ENCODE assay signal across 29 cellular contexts in genomic region chr2:20434588-20435294, GRCh38. TPM values are rescaled to one million over a fixed set of nuclear protein-coding genes. Genes with fewer than 3 reads are reported as not detected.
A peak's percentile ranks its signal among the peaks of the same experiment; 100 is the strongest.
DNase-seq lines count a peak whose midpoint lies in the region; ATAC-seq, FAIRE-seq and TF ChIP-seq lines count a peak whose summit lies in the region.
"Had no signal": no experiment of that assay in that cellular context is flagged by ENCODE, and none has a peak within 500 bp of the region (broad histone marks: within the 10 kb centered on the region; RNA-seq: fewer than 3 reads in every experiment).

No MANE protein-coding gene starts in this region.

- no peaks in the 10 kb centered on the region for H3K4me1 Mint-ChIP-seq in activated naive CD4-positive, alpha-beta T cell treated with anti-CD3 and anti-CD28 coated beads, Interleukin-2, amount 50 U/mL, for 24 hours
- H3K4me1 Mint-ChIP-seq: T-cell had no signal

- peaks cover 2% of the 10 kb centered on the region for H3K36me3 Mint-ChIP-seq in activated naive CD4-positive, alpha-beta T cell treated with anti-CD3 and anti-CD28 coated beads, Interleukin-2, amount 50 U/mL, for 24 hours
- H3K36me3 Mint-ChIP-seq: brain; naive thymus-derived CD4-positive, alpha-beta T cell; T-cell had no signal

- no peak overlapping the region for H3K4me3 Mint-ChIP-seq in activated naive CD4-positive, alpha-beta T cell treated with anti-CD3 and anti-CD28 coated beads, Interleukin-2, amount 50 U/mL, for 24 hours
- H3K4me3 Mint-ChIP-seq: activated CD4-positive, alpha-beta memory T cell treated with anti-CD3 and anti-CD28 coated beads, Interleukin-2, amount 10 ng/mL, durations not matched to agents 7 days and 5 days; brain; CD14-positive monocyte; IgD-negative memory B cell; naive thymus-derived CD4-positive, alpha-beta T cell; T-cell had no signal

- no peaks in the 10 kb centered on the region for H3K9me3 Mint-ChIP-seq in activated naive CD4-positive, alpha-beta T cell treated with anti-CD3 and anti-CD28 coated beads, Interleukin-2, amount 50 U/mL, for 24 hours
- H3K9me3 Mint-ChIP-seq: activated CD4-positive, alpha-beta memory T cell treated with anti-CD3 and anti-CD28 coated beads, Interleukin-2, amount 10 ng/mL, durations not matched to agents 7 days and 5 days; brain; T-cell had no signal

- FAIRE-seq in HepG2 (lab: Jason Lieb, UNC): no peak
- FAIRE-seq: D721Med, frontal cortex, G401.6, small intestine had no signal

- no peak for TF ChIP-seq RAD21 in HepG2 (CRISPR knock-in tag; IDR thresholded peaks at IDR 0.05)

- H3K79me2 ChIP-seq in HepG2 (ENCODE audit: insufficient read depth, low read length): no peaks in the 10 kb centered on the region

- no peak for TF ChIP-seq CTCF in HepG2 (CRISPR knock-in tag; IDR thresholded peaks at IDR 0.05)

- no TSS peak for BruUV-seq in HepG2 (replicated peaks; lab: Mats Ljungman, UMichigan)

- in situ Hi-C loops in HepG2 (cut with HindIII; ENCODE audit: extremely low pct_ligation_motif_present, low pct_unique_long_range_greater_than_20kb): no loop called here

- H3K4me1 ChIP-seq in HepG2 (ENCODE audit: insufficient read depth, low read length): peaks cover 87% of the 10 kb centered on the region

- CTCF ChIA-PET in HepG2 (lab: Yijun Ruan, JAX; ENCODE audit: low intra/inter-chr PET ratio, low total read pairs): no interaction called here

- H4K20me1 ChIP-seq in HepG2 (ENCODE audit: insufficient read depth, low read length): no peaks in the 10 kb centered on the region

- no peaks in the 10 kb centered on the region for H3K9me3 ChIP-seq in HepG2 (ENCODE audit: low read length)
- H3K9me3 ChIP-seq: adrenal gland, esophagus squamous epithelium, SJCRH30, vagina had no signal

- WGBS in HepG2 (ENCODE audit: low lambda C conversion rate): 19% methylated on average over 8 of the region's 8 CpGs

- no peaks in the 10 kb centered on the region for H3K36me3 ChIP-seq in HepG2 (replicated peaks in 1 of 2; ENCODE audit: control insufficient read depth in 1 of 2, insufficient read depth in 2 of 2, low read length in 2 of 2)
- H3K36me3 ChIP-seq: adrenal gland, esophagus squamous epithelium, SJCRH30, vagina had no signal

- H3K27ac ChIP-seq in HepG2 (ENCODE audit: extremely low read length, insufficient read depth, low read length): no peak overlapping the region
- H3K27ac ChIP-seq: adrenal gland, SJCRH30, vagina had no signal

- POLR2A ChIA-PET in HepG2 (lab: Yijun Ruan, JAX): interaction anchor here (1.0 to 6.5 kb wide), 2 partner anchors 14 to 18 kb away, joined by 3 to 185 read pairs; partner anchors contain the start of gene RHOB

- H3K4me3 ChIP-seq in HepG2 (replicated peaks in 1 of 3; ENCODE audit: insufficient read depth in 1 of 3, low read depth in 2 of 3, low read length in 3 of 3): no peak overlapping the region
- H3K4me3 ChIP-seq: adrenal gland, esophagus squamous epithelium, SJCRH30, vagina had no signal

- peaks cover 6% of the 10 kb centered on the region for H3K27me3 Mint-ChIP-seq in activated naive CD4-positive, alpha-beta T cell treated with anti-CD3 and anti-CD28 coated beads, Interleukin-2, amount 50 U/mL, for 24 hours

- intact Hi-C loops in HepG2 (cut with micrococcal nuclease; ENCODE audit: unreplicated experiment): no loop called here

- H3K27ac Mint-ChIP-seq in activated naive CD4-positive, alpha-beta T cell treated with anti-CD3 and anti-CD28 coated beads, Interleukin-2, amount 50 U/mL, for 24 hours: peak overlapping the region; percentile 76
- H3K27ac Mint-ChIP-seq: activated CD4-positive, alpha-beta memory T cell treated with anti-CD3 and anti-CD28 coated beads, Interleukin-2, amount 10 ng/mL, durations not matched to agents 7 days and 5 days; brain; naive thymus-derived CD4-positive, alpha-beta T cell; T-cell had no signal

- no peak for TF ChIP-seq POLR2A in HepG2 (IDR thresholded peaks at IDR 0.05; ENCODE audit: insufficient read depth in 1 of 2, low read depth in 2 of 2, low read length in 2 of 2)

- H2AFZ ChIP-seq in HepG2 (ENCODE audit: low read length): peak overlapping the region; percentile 56

- peaks cover 0 to 6% of the 10 kb centered on the region in 2 experiments; a peak in 1 of 5 replicates for H3K27me3 ChIP-seq in HepG2 (ENCODE audit: control insufficient read depth in 1 of 2, insufficient read depth in 2 of 2, low read length in 2 of 2)
- H3K27me3 ChIP-seq: adrenal gland, esophagus squamous epithelium, SJCRH30, vagina had no signal

- DNase-seq in activated naive CD4-positive, alpha-beta T cell treated with anti-CD3 and anti-CD28 coated beads, Interleukin-2, amount 50 U/mL, for 16 hours: no peak
- DNase-seq in NCI-H774 (lab: John Stamatoyannopoulos, UW) (peak; percentile 75), HepG2 (ENCODE audit: low spot score) (no peak), AML-193 (lab: John Stamatoyannopoulos, UW) (no peak)
- DNase-seq in stimulated activated naive CD4-positive, alpha-beta T cell (lab: John Stamatoyannopoulos, UW): no peak
- DNase-seq: activated CD4-positive, alpha-beta memory T cell treated with anti-CD3 and anti-CD28 coated beads, Interleukin-2, amount 10 ng/mL, durations not matched to agents 7 days and 5 days; activated gamma-delta T cell treated with Interleukin-2 at 50 U/mL for 16 hours; esophagus squamous epithelium; naive thymus-derived CD4-positive, alpha-beta T cell; NCI-H1436; NCI-H446; small intestine; stimulated activated CD4-positive, alpha-beta T cell treated with anti-CD3 and anti-CD28 coated beads, Interleukin-2, amount 100 ng/mL, for 24 hours had no signal

- peak overlapping the region; percentile 41 for H3K4me2 ChIP-seq in HepG2 (ENCODE audit: low read depth, low read length)

- H3K9ac ChIP-seq in HepG2 (ENCODE audit: insufficient read depth, low read depth, low read length): no peak overlapping the region

- ATAC-seq in HepG2 (no peak), HG02852 (IDR thresholded peaks at IDR 0.05; ENCODE audit: unreplicated experiment) (no peak), GM19035 (IDR thresholded peaks at IDR 0.05; ENCODE audit: unreplicated experiment) (no peak)
- ATAC-seq: activated CD4-positive, CD25-positive, alpha-beta regulatory T cell treated with anti-CD3 and anti-CD28 coated beads, Interleukin-2, amount 50 U/mL, for 24 hours; left lobe of liver; naive thymus-derived CD4-positive, alpha-beta T cell; Panc1; T-cell had no signal

- TF ChIP-seq EP300 in HepG2 (IDR thresholded peaks at IDR 0.05; ENCODE audit: low read depth in 2 of 2, low read length in 2 of 2) (no peak), HepG2 (CRISPR knock-in tag; IDR thresholded peaks at IDR 0.05; ENCODE audit: borderline replicate concordance) (no peak)

TF ChIP-seq in HepG2, 621 proteins besides CTCF, POLR2A, EP300 and RAD21 (continues in another document):
- TF ChIP-seq MXD4 (CRISPR knock-in tag; IDR thresholded peaks at IDR 0.05): no peak
- TF ChIP-seq MAX (IDR thresholded peaks at IDR 0.05): peak; percentile 31; the same call in 1 of the 2 replicates
- no peak for TF ChIP-seq THRA (CRISPR knock-in tag; IDR thresholded peaks at IDR 0.05; ENCODE audit: borderline replicate concordance)
- TF ChIP-seq SRSF9 (IDR thresholded peaks at IDR 0.05; ENCODE audit: borderline replicate concordance, insufficient read depth, low read depth, low read length, poor library complexity, severe bottlenecking): no peak
- TF ChIP-seq RELA (CRISPR knock-in tag; IDR thresholded peaks at IDR 0.05): no peak
- TF ChIP-seq MEF2D (CRISPR knock-in tag; IDR thresholded peaks at IDR 0.05): no peak
- no peak for TF ChIP-seq ZNF33B (CRISPR knock-in tag; IDR thresholded peaks at IDR 0.05)
- TF ChIP-seq FOXP1 (IDR thresholded peaks at IDR 0.05): no peak
- TF ChIP-seq FOXP1 (CRISPR knock-in tag; IDR thresholded peaks at IDR 0.05): peak; percentile 34; the same call in 1 of the 2 replicates
- no peak for TF ChIP-seq ZKSCAN1 (IDR thresholded peaks at IDR 0.05; ENCODE audit: low read length)
- TF ChIP-seq FOXK1 (CRISPR knock-in tag; IDR thresholded peaks at IDR 0.05; ENCODE audit: borderline replicate concordance, low read depth): peak; percentile 8; the same call in 1 of the 2 replicates

RNA-seq across cellular contexts. Expression of gene RHOB, which starts 12.1 kb away (rescaled TPM):
- 192 and 268 TPM in 2 replicates for total RNA-seq in HepG2 (2016; rRNA removed; fragmentation: Illumina TruSeq; extraction: Trizol)
- 40.2 and 44.0 TPM in 2 replicates for total RNA-seq in HepG2 (2016; cell fraction: cytosol; rRNA removed; fragmentation: Illumina TruSeq; extraction: Trizol; ENCODE audit: low read depth)
- 176 and 281 TPM in 2 replicates for total RNA-seq in HepG2 (2016; cell fraction: insoluble cytoplasmic fraction; rRNA removed; fragmentation: Illumina TruSeq; extraction: Trizol)
- total RNA-seq in HepG2 (2016; cell fraction: membrane; rRNA removed; fragmentation: Illumina TruSeq; extraction: Trizol): 165 and 177 TPM in 2 replicates
- total RNA-seq in HepG2 (2016; cell fraction: nucleus; rRNA removed; fragmentation: Illumina TruSeq; extraction: Trizol): 193 and 207 TPM in 2 replicates
- polyA plus RNA-seq in HepG2 (2011; rRNA removed): 192 and 237 TPM in 2 replicates
- 193 and 210 TPM in 2 replicates for polyA plus RNA-seq in HepG2 (2011; cell fraction: cytosol; rRNA removed)
- polyA plus RNA-seq in HepG2 (2011; cell fraction: nucleus; rRNA removed): 241 and 269 TPM in 2 replicates
- polyA plus RNA-seq in HepG2 (2012): 158 and 213 TPM in 2 replicates
- polyA plus RNA-seq in HepG2 (2016; cell fraction: cytosol; fragmentation: Illumina TruSeq; extraction: Trizol; ENCODE audit: low read depth): 33.6 and 36.3 TPM in 2 replicates
- 232 and 273 TPM in 2 replicates for polyA plus RNA-seq in HepG2 (2016; cell fraction: insoluble cytoplasmic fraction; fragmentation: Illumina TruSeq; extraction: Trizol; ENCODE audit: low read depth)
- polyA plus RNA-seq in HepG2 (2016; cell fraction: membrane; fragmentation: Illumina TruSeq; extraction: Trizol; ENCODE audit: low read depth): 112 and 122 TPM in 2 replicates
- polyA plus RNA-seq in HepG2 (2016; cell fraction: nucleus; fragmentation: Illumina TruSeq; extraction: Trizol; ENCODE audit: insufficient read depth, low read depth): 333 and 350 TPM in 2 replicates
- polyA minus RNA-seq in HepG2 (2011; rRNA and poly(A)+ RNA removed; ENCODE audit: low replicate concordance): 88.5 and 225 TPM in 2 replicates
- 132 and 167 TPM in 2 replicates for polyA minus RNA-seq in HepG2 (2011; cell fraction: cytosol; rRNA and poly(A)+ RNA removed)
- 162 and 170 TPM in 2 replicates for polyA minus RNA-seq in HepG2 (2011; cell fraction: nucleus; rRNA and poly(A)+ RNA removed)
